In genomic region chr19:12965017-12965811, GRCh38 we compare ENCODE assay signal across 1 cellular context.
A peak's percentile ranks its signal among the peaks of the same experiment; 100 is the strongest.
TF ChIP-seq lines count a peak whose summit lies in the region.

No MANE protein-coding gene starts in this region.

TF ChIP-seq in HepG2, 621 proteins besides CTCF, POLR2A, EP300 and RAD21 (continued from another document):
- no peak for TF ChIP-seq ZBTB40 (IDR thresholded peaks at IDR 0.05)
- TF ChIP-seq ZBTB40 (CRISPR knock-in tag; IDR thresholded peaks at IDR 0.05): 0 out of 2 replicates have a peak, but pooled peaks have one; percentile 21
- TF ChIP-seq MEF2D (CRISPR knock-in tag; IDR thresholded peaks at IDR 0.05): no peak
- TF ChIP-seq ZNF251 (CRISPR knock-in tag; IDR thresholded peaks at IDR 0.05): no peak
- peak; percentile 37; the same call in 1 of the 2 replicates for TF ChIP-seq ZNF225 (CRISPR knock-in tag; IDR thresholded peaks at IDR 0.05)
- no peak; the same call in 1 of the 2 replicates for TF ChIP-seq FOXO1 (CRISPR knock-in tag; IDR thresholded peaks at IDR 0.05)
- no peak; the same call in 1 of the 2 replicates for TF ChIP-seq ZGPAT (CRISPR knock-in tag; IDR thresholded peaks at IDR 0.05)
- TF ChIP-seq GLI4 (CRISPR knock-in tag; IDR thresholded peaks at IDR 0.05; ENCODE audit: borderline replicate concordance): no peak
- 0 out of 2 replicates have a peak, but pooled peaks have one; percentile 30 for TF ChIP-seq NRL (CRISPR knock-in tag; IDR thresholded peaks at IDR 0.05; ENCODE audit: borderline replicate concordance)
- TF ChIP-seq ZSCAN25 (CRISPR knock-in tag; IDR thresholded peaks at IDR 0.05): no peak; the same call in 1 of the 2 replicates
- TF ChIP-seq SALL1 (CRISPR knock-in tag; IDR thresholded peaks at IDR 0.05): peak; percentile 67; the same call in 1 of the 2 replicates
- 0 out of 2 replicates have a peak, but pooled peaks have one; percentile 35 for TF ChIP-seq RFXAP (CRISPR knock-in tag; IDR thresholded peaks at IDR 0.05; ENCODE audit: borderline replicate concordance)
- TF ChIP-seq GATAD2A (CRISPR knock-in tag; IDR thresholded peaks at IDR 0.05): 0 out of 2 replicates have a peak, but pooled peaks have one; percentile 35
- no peak for TF ChIP-seq ZNF597 (CRISPR knock-in tag; IDR thresholded peaks at IDR 0.05)
- TF ChIP-seq ZFP62 (CRISPR knock-in tag; IDR thresholded peaks at IDR 0.05): no peak
- peak; percentile 54; the same call in 1 of the 2 replicates for TF ChIP-seq MAX (IDR thresholded peaks at IDR 0.05)
- no peak for TF ChIP-seq ZNF607 (CRISPR knock-in tag; IDR thresholded peaks at IDR 0.05; ENCODE audit: borderline replicate concordance)
- TF ChIP-seq NFIC (IDR thresholded peaks at IDR 0.05; ENCODE audit: low read length): no peak
- TF ChIP-seq ZNF510 (CRISPR knock-in tag; IDR thresholded peaks at IDR 0.05; ENCODE audit: low read depth): no peak
- TF ChIP-seq POLR2G (IDR thresholded peaks at IDR 0.05; ENCODE audit: low read depth, low read length): 0 out of 2 replicates have a peak, but pooled peaks have one; percentile 30
- TF ChIP-seq TFAP4 (IDR thresholded peaks at IDR 0.05; ENCODE audit: borderline replicate concordance, low read depth): no peak
- peak; percentile 74; the same call in 1 of the 2 replicates for TF ChIP-seq CCDC6 (CRISPR knock-in tag; IDR thresholded peaks at IDR 0.05)
- TF ChIP-seq MXD4 (CRISPR knock-in tag; IDR thresholded peaks at IDR 0.05): no peak
- TF ChIP-seq SMAD9 (CRISPR knock-in tag; IDR thresholded peaks at IDR 0.05): no peak
- TF ChIP-seq KDM2A (CRISPR knock-in tag; IDR thresholded peaks at IDR 0.05; ENCODE audit: borderline replicate concordance, low read depth): peak; percentile 85; the same call in 1 of the 2 replicates
- TF ChIP-seq ZSCAN22 (CRISPR knock-in tag; IDR thresholded peaks at IDR 0.05): no peak
- no peak for TF ChIP-seq MEIS1 (CRISPR knock-in tag; IDR thresholded peaks at IDR 0.05; ENCODE audit: borderline replicate concordance)
- no peak for TF ChIP-seq ZNF33A (CRISPR knock-in tag; IDR thresholded peaks at IDR 0.05; ENCODE audit: borderline replicate concordance)
- peak; percentile 64 for TF ChIP-seq YY1 (IDR thresholded peaks at IDR 0.05; ENCODE audit: insufficient read depth, insufficient replicate concordance, low read depth, low read length)
- TF ChIP-seq HOXA3 (CRISPR knock-in tag; IDR thresholded peaks at IDR 0.05): peak; percentile 67; the same call in 1 of the 2 replicates
